ENCODE assay signal across 8 cellular contexts in genomic region chr2:84881581-84882414, GRCh38. TPM values are rescaled to one million over a fixed set of nuclear protein-coding genes. Genes with fewer than 3 reads are reported as not detected.
DNase-seq lines count a peak whose midpoint lies in the region; ATAC-seq, FAIRE-seq and TF ChIP-seq lines count a peak whose summit lies in the region.

No MANE protein-coding gene starts in this region.

- H3K9me3 Mint-ChIP-seq in activated naive CD8-positive, alpha-beta T cell treated with anti-CD3 and anti-CD28 coated beads, Interleukin-2, amount 10 ng/mL, durations not matched to agents 7 days and 5 days, result no peaks in the 10 kb centered on the region

- H3K4me3 ChIP-seq in SU-DHL-6 (ENCODE audit: insufficient read depth, low read length, poor library complexity, severe bottlenecking), result peak overlapping the region; percentile 54
- H3K4me3 ChIP-seq in heart left ventricle, result peak overlapping the region; percentile 27 to 70 (median 53)
- peak overlapping the region; percentile 13 to 74 (median 60) for H3K4me3 ChIP-seq in upper lobe of left lung

- peak overlapping the region; percentile 85 for H3K4me2 ChIP-seq in SU-DHL-6 (ENCODE audit: low read depth, low read length, poor library complexity, severe bottlenecking)

- H3K27me3 ChIP-seq in SU-DHL-6 (ENCODE audit: low read length), result no peaks in the 10 kb centered on the region; the same call in 1 of the 2 replicates
- peaks cover 0 to 25% (median 15%) of the 10 kb centered on the region in 9 donors for H3K27me3 ChIP-seq in heart left ventricle
- peaks cover 0 to 11% (median 4%) of the 10 kb centered on the region in 4 donors for H3K27me3 ChIP-seq in upper lobe of left lung

- TF ChIP-seq POLR2A in H54 (IDR thresholded peaks at IDR 0.05; ENCODE audit: low read depth, low read length) (no peak), heart left ventricle (IDR thresholded peaks at IDR 0.05) (no peak), upper lobe of left lung (IDR thresholded peaks at IDR 0.05) (no peak)

- H3K9me3 ChIP-seq in SU-DHL-6 (ENCODE audit: insufficient read depth, low read length) (no peaks in the 10 kb centered on the region), heart left ventricle (no peaks in the 10 kb centered on the region), upper lobe of left lung (no peaks in the 10 kb centered on the region)

- no peaks in the 10 kb centered on the region for H3F3A ChIP-seq in SU-DHL-6 (ENCODE audit: insufficient read depth)

- H3K4me3 Mint-ChIP-seq in activated naive CD8-positive, alpha-beta T cell treated with anti-CD3 and anti-CD28 coated beads, Interleukin-2, amount 10 ng/mL, durations not matched to agents 7 days and 5 days, result peak overlapping the region; percentile 93

- peak; percentile 86 for FAIRE-seq in H54 (lab: Jason Lieb, UNC)

- H3K27ac Mint-ChIP-seq in activated naive CD8-positive, alpha-beta T cell treated with anti-CD3 and anti-CD28 coated beads, Interleukin-2, amount 10 ng/mL, durations not matched to agents 7 days and 5 days, result peak overlapping the region; percentile 97

- DNase-seq in GDM1 (lab: John Stamatoyannopoulos, UW) (peak; percentile 63), H54 (ENCODE audit: insufficient read length, low spot score) (peak; percentile 53), LoVo (ENCODE audit: low spot score) (peak; percentile 90), heart left ventricle (peak; percentile 74 to 83 (median 79)), posterior cingulate gyrus (peak; percentile 52 to 95 (median 77)), upper lobe of left lung (peak; percentile 48 to 89)
- peak; percentile 84 for DNase-seq in activated naive CD8-positive, alpha-beta T cell treated with anti-CD3 and anti-CD28 coated beads, Interleukin-2, amount 10 ng/mL, durations not matched to agents 7 days and 5 days

- peaks cover 49% of the 10 kb centered on the region for H3K4me1 Mint-ChIP-seq in activated naive CD8-positive, alpha-beta T cell treated with anti-CD3 and anti-CD28 coated beads, Interleukin-2, amount 10 ng/mL, durations not matched to agents 7 days and 5 days

- H3K36me3 ChIP-seq in SU-DHL-6 (ENCODE audit: low read length) (no peaks in the 10 kb centered on the region), heart left ventricle (no peaks in the 10 kb centered on the region), upper lobe of left lung (no peaks in the 10 kb centered on the region)

- 1 to 2% (median 2%) methylated on average over 29 of the region's 29 CpGs for WGBS in heart left ventricle, 4 donors
- 1 to 2% methylated on average over 29 of the region's 29 CpGs for WGBS in upper lobe of left lung, 2 donors

- TF ChIP-seq CTCF in SU-DHL-6 (IDR thresholded peaks at IDR 0.05; ENCODE audit: insufficient read depth, low read length, poor library complexity, severe bottlenecking) (peak; percentile 65), heart left ventricle (IDR thresholded peaks at IDR 0.05) (peak; percentile 55 to 83 (median 71)), upper lobe of left lung (IDR thresholded peaks at IDR 0.05) (peak; percentile 59 to 74 (median 70))

- H3K27me3 Mint-ChIP-seq in activated naive CD8-positive, alpha-beta T cell treated with anti-CD3 and anti-CD28 coated beads, Interleukin-2, amount 10 ng/mL, durations not matched to agents 7 days and 5 days, result no peaks in the 10 kb centered on the region

- H3K9ac ChIP-seq in SU-DHL-6 (ENCODE audit: low read length), result peak overlapping the region; percentile 46

- ATAC-seq in activated naive CD8-positive, alpha-beta T cell treated with anti-CD3 and anti-CD28 coated beads, Interleukin-2, amount 10 ng/mL, durations not matched to agents 7 days and 5 days (ENCODE audit: low read depth), result peak; percentile 63
- ATAC-seq in heart left ventricle, result peak; percentile 81 to 89 (median 84)
- ATAC-seq in upper lobe of left lung (ENCODE audit: low FRiP score in 2 of 2), result peak; percentile 83 to 90

- H2AFZ ChIP-seq in SU-DHL-6 (ENCODE audit: low read depth, low read length, severe bottlenecking), result peak overlapping the region; percentile 87

- H3K36me3 Mint-ChIP-seq in activated naive CD8-positive, alpha-beta T cell treated with anti-CD3 and anti-CD28 coated beads, Interleukin-2, amount 10 ng/mL, durations not matched to agents 7 days and 5 days, result peaks cover 3% of the 10 kb centered on the region

- TF ChIP-seq EP300 in upper lobe of left lung (IDR thresholded peaks at IDR 0.05), result no peak

- no peaks in the 10 kb centered on the region for H3K79me2 ChIP-seq in SU-DHL-6 (ENCODE audit: insufficient read depth, low read length)

- no peaks in the 10 kb centered on the region for H4K20me1 ChIP-seq in SU-DHL-6 (ENCODE audit: low read depth, low read length)

- no peaks in the 10 kb centered on the region for H3K9me2 ChIP-seq in SU-DHL-6 (replicated peaks; ENCODE audit: insufficient read depth, low read length)

- POLR2A ChIA-PET in activated naive CD8-positive, alpha-beta T cell treated with anti-CD3 and anti-CD28 coated beads, Interleukin-2, amount 10 ng/mL, durations not matched to agents 7 days and 5 days (lab: Charles Lee), result interaction anchor here (0.7 to 16.3 kb wide), 16 partner anchors 11 to 423 kb away, joined by 3 to 404 read pairs (median 6); partner anchors contain the start of genes SUCLG1 and TMSB10

- H3K27ac ChIP-seq in SU-DHL-6 (ENCODE audit: low read depth, low read length) (no peak overlapping the region), heart left ventricle (no peak overlapping the region), upper lobe of left lung (peak overlapping the region in 2 of 4 donors; percentile 26 to 46)

- intact Hi-C loops in heart left ventricle (cut with DNase I), result loop anchor here (1.0 to 5.0 kb wide), 7 partner anchors 23 to 389 kb away; partner anchors contain the start of gene TMSB10 (in 1 of the 10)
- intact Hi-C loops in posterior cingulate gyrus (cut with DNase I), result loop anchor here (5.0 kb wide), 2 partner anchors 46 to 384 kb away; no protein-coding TSS in a partner anchor

- H3K4me1 ChIP-seq in heart left ventricle, result peaks cover 9 to 28% (median 19%) of the 10 kb centered on the region in 12 donors
- H3K4me1 ChIP-seq in upper lobe of left lung, result peaks cover 20 to 32% (median 27%) of the 10 kb centered on the region in 4 donors

RNA-seq across cellular contexts. Expression of gene TRABD2A, which starts 0.9 kb away (rescaled TPM):
- 10 to 100 TPM; 81.1 to 85.5 TPM for total RNA-seq in activated naive CD8-positive, alpha-beta T cell treated with anti-CD3 and anti-CD28 coated beads, Interleukin-2, amount 10 ng/mL, durations not matched to agents 7 days and 5 days
- total RNA-seq in heart left ventricle (1 to 10 TPM in 4 of 9 donors, under 1 TPM in 4, not detected in 1; 0.42 to 3.9 (median 1.2) TPM), upper lobe of left lung (10 to 100 TPM in 1 of 6 donors, 1 to 10 TPM in 5; 2.0 to 22.0 (median 6.2) TPM)
- polyA plus RNA-seq in heart left ventricle, result 1 to 10 TPM in 1 of 2 donors, under 1 TPM in 1; 0.85 to 1.1 TPM

RNA-seq across cellular contexts. Expression of gene TMSB10, which starts 23.7 kb away (rescaled TPM):
- total RNA-seq in activated naive CD8-positive, alpha-beta T cell treated with anti-CD3 and anti-CD28 coated beads, Interleukin-2, amount 10 ng/mL, durations not matched to agents 7 days and 5 days, result 1,000 to 10,000 TPM; 4,217 to 4,653 TPM
- total RNA-seq in heart left ventricle, result 1,000 to 10,000 TPM in 3 of 9 donors, 100 to 1,000 TPM in 6; 288 to 3,094 (median 492) TPM
- 1,000 to 10,000 TPM in 1 of 2 donors, 100 to 1,000 TPM in 1; 893 to 1,015 TPM for polyA plus RNA-seq in heart left ventricle
- 1,000 to 10,000 TPM; 1,275 to 5,234 (median 2,267) TPM for total RNA-seq in upper lobe of left lung
